Comparison of ENCODE assay signal across 9 cellular contexts in the genomic region with DNA sequence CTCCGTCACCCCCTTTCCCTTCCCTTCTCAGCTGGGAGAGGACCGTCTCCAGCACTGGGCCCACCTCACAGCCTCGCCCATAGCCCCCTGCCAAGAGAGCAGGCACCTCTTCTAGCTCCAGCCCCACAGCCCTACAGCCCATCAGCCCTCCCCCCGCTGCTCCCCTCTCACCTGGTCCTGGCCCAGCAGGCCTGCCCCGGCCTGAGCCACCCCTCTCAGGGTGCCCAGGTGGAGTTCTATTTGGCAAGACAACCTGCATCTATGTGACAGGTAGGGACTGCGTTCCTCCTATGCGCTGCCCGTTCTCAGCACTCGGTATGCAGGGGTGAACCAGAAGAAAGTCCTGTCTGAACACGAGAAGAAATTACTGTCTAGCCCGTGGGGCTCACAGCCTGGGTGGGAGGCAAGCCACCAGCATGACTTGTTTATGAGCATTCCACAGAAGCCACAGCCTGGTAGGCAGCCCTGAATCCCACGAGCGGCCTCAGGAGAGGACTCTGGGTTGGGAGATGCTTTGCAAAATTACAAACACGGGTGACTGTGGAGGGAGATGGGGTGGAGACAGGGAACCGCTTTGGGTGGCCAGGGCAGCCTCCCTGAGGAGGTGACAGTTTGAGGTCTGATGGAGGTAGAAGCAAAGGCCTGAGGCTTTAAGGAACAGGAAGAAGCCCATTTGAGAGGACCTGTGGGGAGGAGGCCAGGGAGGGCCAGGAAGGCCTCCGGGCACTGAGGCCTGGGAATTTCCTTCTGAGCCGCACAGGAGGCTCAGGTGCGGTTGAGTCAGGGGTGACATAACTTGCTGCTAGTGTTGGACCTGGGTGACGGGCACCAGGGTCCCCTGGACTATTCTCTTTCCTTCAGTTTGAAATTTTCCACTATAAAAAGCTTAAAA. TPM values are rescaled to one million over a fixed set of nuclear protein-coding genes. Genes with fewer than 3 reads are reported as not detected.
DNase-seq lines count a peak whose midpoint lies in the region; ATAC-seq and TF ChIP-seq lines count a peak whose summit lies in the region.
"Had no signal": no experiment of that assay in that cellular context is flagged by ENCODE, and none has a peak within 500 bp of the region (broad histone marks: within the 10 kb centered on the region; RNA-seq: fewer than 3 reads in every experiment).

No MANE protein-coding gene starts in this region.

- H3K27ac ChIP-seq in DOHH2 (ENCODE audit: low read depth, low read length) = no peak overlapping the region
- no peak overlapping the region for H3K27ac ChIP-seq in OCI-LY3 (ENCODE audit: low read length)
- H3K27ac ChIP-seq in epithelial cell of prostate = peak overlapping the region; percentile 87
- no peak overlapping the region for H3K27ac ChIP-seq in effector memory CD4-positive, alpha-beta T cell (ENCODE audit: insufficient read depth, low read length, poor library complexity, severe bottlenecking)

- H3K27ac Mint-ChIP-seq in progenitor cell of endocrine pancreas = peak overlapping the region; percentile 60

- peaks cover 4% of the 10 kb centered on the region for H3K27me3 Mint-ChIP-seq in progenitor cell of endocrine pancreas

- H3K36me3 Mint-ChIP-seq in progenitor cell of endocrine pancreas (ENCODE audit: insufficient read depth) = no peaks in the 10 kb centered on the region

- no peaks in the 10 kb centered on the region for H3K9me3 ChIP-seq in DOHH2 (ENCODE audit: control insufficient read depth, insufficient read depth, low read length)
- H3K9me3 ChIP-seq in OCI-LY3 (ENCODE audit: insufficient read depth, low read length) = no peaks in the 10 kb centered on the region
- H3K9me3 ChIP-seq in effector memory CD4-positive, alpha-beta T cell (ENCODE audit: control insufficient read depth, low read length) = no peaks in the 10 kb centered on the region
- H3K9me3 ChIP-seq: adrenal gland had no signal

- H3K79me2 ChIP-seq in DOHH2 (ENCODE audit: control insufficient read depth, low read length) = no peaks in the 10 kb centered on the region
- H3K79me2 ChIP-seq in OCI-LY3 (ENCODE audit: low read length) = no peaks in the 10 kb centered on the region

- peak overlapping the region; percentile 81 for H3K4me3 ChIP-seq in DOHH2 (ENCODE audit: low read length)
- peak overlapping the region; percentile 84 for H3K4me3 ChIP-seq in OCI-LY3 (ENCODE audit: low read length)
- no peak overlapping the region for H3K4me3 ChIP-seq in effector memory CD4-positive, alpha-beta T cell (ENCODE audit: insufficient read depth, low read depth, low read length, poor library complexity, severe bottlenecking)

- H3K9ac ChIP-seq in OCI-LY3 (ENCODE audit: low read length) = peak overlapping the region; percentile 55

- no peaks in the 10 kb centered on the region for H4K20me1 ChIP-seq in DOHH2 (ENCODE audit: control insufficient read depth, insufficient read depth, low read depth, low read length)
- H4K20me1 ChIP-seq in OCI-LY3 (ENCODE audit: insufficient read depth, low read length) = no peaks in the 10 kb centered on the region

- H3K4me1 Mint-ChIP-seq in progenitor cell of endocrine pancreas (ENCODE audit: low read depth) = peaks cover 29% of the 10 kb centered on the region

- no peaks in the 10 kb centered on the region for H3K36me3 ChIP-seq in DOHH2 (ENCODE audit: control insufficient read depth, low read length)
- no peaks in the 10 kb centered on the region for H3K36me3 ChIP-seq in OCI-LY3 (replicated peaks; ENCODE audit: low read depth, low read length)
- H3K36me3 ChIP-seq in effector memory CD4-positive, alpha-beta T cell (ENCODE audit: control insufficient read depth, insufficient read depth, low read length) = no peaks in the 10 kb centered on the region
- H3K36me3 ChIP-seq: adrenal gland had no signal

- TF ChIP-seq CTCF in DOHH2 (IDR thresholded peaks at IDR 0.05; ENCODE audit: low read depth, low read length, poor library complexity, severe bottlenecking) (no peak), OCI-LY3 (IDR thresholded peaks at IDR 0.05; ENCODE audit: low read depth, low read length) (no peak), progenitor cell of endocrine pancreas (IDR thresholded peaks at IDR 0.05; ENCODE audit: unreplicated experiment) (no peak)

- peaks cover 33% of the 10 kb centered on the region for H3K4me1 ChIP-seq in DOHH2 (ENCODE audit: control insufficient read depth, low read length)
- peaks cover 11% of the 10 kb centered on the region for H3K4me1 ChIP-seq in OCI-LY3 (ENCODE audit: low read length)
- H3K4me1 ChIP-seq in effector memory CD4-positive, alpha-beta T cell (ENCODE audit: control insufficient read depth, insufficient read depth, low read length, poor library complexity, severe bottlenecking) = peaks cover 24% of the 10 kb centered on the region

- H3K9me2 ChIP-seq in DOHH2 (replicated peaks; ENCODE audit: control insufficient read depth, low read length) = no peaks in the 10 kb centered on the region

- DNase-seq in epithelial cell of prostate (ENCODE audit: low read depth, low spot score) = peak; percentile 60
- DNase-seq in progenitor cell of endocrine pancreas (ENCODE audit: low spot score, unreplicated experiment) = no peak
- no peak for DNase-seq in dermis blood vessel endothelial cell
- DNase-seq in iPS-NIHi7 (ENCODE audit: extremely low spot score) = no peak
- no peak for DNase-seq in effector memory CD4-positive, alpha-beta T cell

- no peaks in the 10 kb centered on the region for H3K9me3 Mint-ChIP-seq in progenitor cell of endocrine pancreas (ENCODE audit: low read depth)

- H3K4me2 ChIP-seq in DOHH2 (ENCODE audit: low read length) (peak overlapping the region; percentile 97), OCI-LY3 (ENCODE audit: low read length) (peak overlapping the region; percentile 83)

- peak overlapping the region; percentile 68 for H3K4me3 Mint-ChIP-seq in progenitor cell of endocrine pancreas (ENCODE audit: low read depth)

- peaks cover 36% of the 10 kb centered on the region for H3K27me3 ChIP-seq in DOHH2 (ENCODE audit: control insufficient read depth, low read length)
- peaks cover 5% of the 10 kb centered on the region; the same call in 1 of the 2 replicates for H3K27me3 ChIP-seq in OCI-LY3 (ENCODE audit: low read depth, low read length)
- H3K27me3 ChIP-seq in effector memory CD4-positive, alpha-beta T cell (replicated peaks; ENCODE audit: control insufficient read depth, insufficient read depth, low read length, poor library complexity, severe bottlenecking) = no peaks in the 10 kb centered on the region
- H3K27me3 ChIP-seq: adrenal gland had no signal

- no peaks in the 10 kb centered on the region for H3F3A ChIP-seq in DOHH2 (ENCODE audit: control insufficient read depth, insufficient read depth)

- peak overlapping the region; percentile 77; the same call in 1 of the 2 replicates for H2AFZ ChIP-seq in OCI-LY3 (ENCODE audit: low read depth, low read length)

- ATAC-seq in HG03520 (IDR thresholded peaks at IDR 0.05; ENCODE audit: unreplicated experiment) = no peak

RNA-seq across cellular contexts. Expression of a gene that starts 1.2 kb away (rescaled TPM):
- total RNA-seq in progenitor cell of endocrine pancreas (7.9 and 9.6 TPM in 2 replicates), dermis blood vessel endothelial cell (12.3 and 14.2 TPM in 2 replicates)

RNA-seq across cellular contexts. Expression of a gene that starts 51.0 kb away (rescaled TPM):
- 35.2 and 37.6 TPM in 2 replicates for total RNA-seq in progenitor cell of endocrine pancreas
- total RNA-seq in dermis blood vessel endothelial cell = 25.7 and 29.8 TPM in 2 replicates

RNA-seq across cellular contexts. Expression of a gene that starts 58.0 kb away (rescaled TPM):
- total RNA-seq in progenitor cell of endocrine pancreas (52.6 and 52.7 TPM in 2 replicates), dermis blood vessel endothelial cell (60.1 and 98.7 TPM in 2 replicates)
